1 cellular context compared by ENCODE assay signal in genomic region chr6:26121141-26122004, GRCh38.
TF ChIP-seq lines count a peak whose summit lies in the region.

No MANE protein-coding gene starts in this region.

TF ChIP-seq in GM23338, 12 proteins besides CTCF, POLR2A, EP300 and RAD21 (continued from another document):
- TF ChIP-seq REST (IDR thresholded peaks at IDR 0.05; ENCODE audit: unreplicated experiment): no peak
- TF ChIP-seq POLR2AphosphoS5 (IDR thresholded peaks at IDR 0.05; ENCODE audit: low read depth): no peak
- no peak for TF ChIP-seq ZNF331 (CRISPR knock-in tag; IDR thresholded peaks at IDR 0.05; ENCODE audit: low read depth)
- TF ChIP-seq CREB1 (CRISPR knock-in tag; IDR thresholded peaks at IDR 0.05; ENCODE audit: low read depth): no peak
- TF ChIP-seq ZNF462 (CRISPR knock-in tag; IDR thresholded peaks at IDR 0.05): no peak
